ENCODE assay signal across 23 cellular contexts in genomic region chr7:131443496-131443895, GRCh38.
DNase-seq lines count a peak whose midpoint lies in the region; ATAC-seq, FAIRE-seq and TF ChIP-seq lines count a peak whose summit lies in the region.
"Had no signal": no experiment of that assay in that cellular context is flagged by ENCODE, and none has a peak within 500 bp of the region (broad histone marks: within the 10 kb centered on the region; RNA-seq: fewer than 3 reads in every experiment).

No MANE protein-coding gene starts in this region.

- TF ChIP-seq CTCF in fibroblast of pulmonary artery (IDR thresholded peaks at IDR 0.05; ENCODE audit: low read length, missing control alignments) = no peak
- TF ChIP-seq CTCF in lower lobe of right lung (IDR thresholded peaks at IDR 0.05) = no peak

- no peak overlapping the region for H2BK120ac ChIP-seq in trophoblast cell (ENCODE audit: insufficient read depth, low read length, poor library complexity)

- H3K27ac ChIP-seq in trophoblast cell (ENCODE audit: low read depth, low read length) = no peak overlapping the region
- no peak overlapping the region for H3K27ac ChIP-seq in lower lobe of right lung
- H3K27ac ChIP-seq: PC-9 had no signal

- intact Hi-C loops in lower lobe of right lung (cut with DNase I) = no loop called here

- H3K18ac ChIP-seq in trophoblast cell (ENCODE audit: low read length) = no peak overlapping the region

- no CpG with 5 or more reads among the region's 5 CpGs for WGBS in trophoblast cell (ENCODE audit: extremely low coverage, insufficient coverage, insufficient read length)

- H3K9me3 ChIP-seq in trophoblast cell (ENCODE audit: insufficient read depth, low read depth, low read length) (no peaks in the 10 kb centered on the region), lower lobe of right lung (no peaks in the 10 kb centered on the region)

- no peak overlapping the region for H3K23ac ChIP-seq in trophoblast cell (ENCODE audit: low read length)

- no peak overlapping the region for H3K4me2 ChIP-seq in trophoblast cell (ENCODE audit: low read length)
- H3K4me2 ChIP-seq: PC-9 had no signal

- H3K14ac ChIP-seq in trophoblast cell (ENCODE audit: low read length) = no peak overlapping the region

- TF ChIP-seq POLR2A in GM12891 (IDR thresholded peaks at IDR 0.05; ENCODE audit: low read depth, low read length) = no peak

- ATAC-seq in lower lobe of right lung = no peak
- ATAC-seq: CD8-positive, alpha-beta T cell had no signal

- H3K27me3 ChIP-seq in trophoblast cell (ENCODE audit: insufficient read depth, low read length) (no peaks in the 10 kb centered on the region), lower lobe of right lung (ENCODE audit: low read depth) (no peaks in the 10 kb centered on the region)

- FAIRE-seq in GM12891 (lab: Jason Lieb, UNC) (peak; percentile 41), GM19239 (lab: Jason Lieb, UNC) (peak; percentile 35)
- FAIRE-seq: GM12892, H54 had no signal

- H3K4me1 ChIP-seq in trophoblast cell (ENCODE audit: control insufficient read depth in 1 of 2, insufficient read depth in 2 of 2, low read length in 2 of 2) (no peaks in the 10 kb centered on the region), lower lobe of right lung (no peaks in the 10 kb centered on the region)

- H3K4ac ChIP-seq in trophoblast cell (ENCODE audit: low read depth, low read length) = no peak overlapping the region

- peaks cover 4% of the 10 kb centered on the region in 2 experiments for H3K36me3 ChIP-seq in trophoblast cell (ENCODE audit: control insufficient read depth in 1 of 2, insufficient read depth in 2 of 2, low read length in 2 of 2)
- peaks cover 54% of the 10 kb centered on the region for H3K36me3 ChIP-seq in lower lobe of right lung

- no peak overlapping the region for H4K8ac ChIP-seq in trophoblast cell (ENCODE audit: low read depth, low read length)

- H3K9ac ChIP-seq in trophoblast cell (ENCODE audit: low read length) = no peak overlapping the region

- H4K12ac ChIP-seq in trophoblast cell (ENCODE audit: low read depth, low read length) = no peak overlapping the region

- H2BK5ac ChIP-seq in trophoblast cell (ENCODE audit: low read depth, low read length, poor library complexity) = no peak overlapping the region

- no peaks in the 10 kb centered on the region for H3K79me1 ChIP-seq in trophoblast cell (ENCODE audit: low read length)

- no peak overlapping the region for H2AK5ac ChIP-seq in trophoblast cell (ENCODE audit: low read length)

- no peak overlapping the region for H4K91ac ChIP-seq in trophoblast cell (ENCODE audit: low read depth, low read length)

- H3K4me3 ChIP-seq in fibroblast of pulmonary artery (replicated peaks; ENCODE audit: low read depth, low read length) (no peak overlapping the region), trophoblast cell (ENCODE audit: low read depth, low read length) (no peak overlapping the region), lower lobe of right lung (no peak overlapping the region)
- H3K4me3 ChIP-seq: PC-9 had no signal

- DNase-seq in GM12891 (ENCODE audit: insufficient read length, low spot score) (no peak), GM19239 (ENCODE audit: insufficient read length, low spot score) (no peak), fibroblast of pulmonary artery (ENCODE audit: low read depth) (peak; percentile 72), trophoblast cell (peak; percentile 60 to 97), ecto neural progenitor cell (ENCODE audit: low spot score) (no peak), lower lobe of right lung (no peak), hypothalamus (lab: John Stamatoyannopoulos, UW) (no peak)
- DNase-seq: C1 segment of cervical spinal cord; CD8-positive, alpha-beta T cell; DMS79 treated with DMSO at 0.1 percent for 48 hours; GF-D8; IMR-90; KG1; MM.1S; NCI-H2029; NCI-H446; NCI-H524 treated with DMSO at 0.1 percent for 48 hours; NCI-H82; NK-92 treated with Interleukin-12 subunit alpha and Interleukin-12 subunit beta, amount 100 ng/mL, for 24 hours; PC-9; SHP77 had no signal

- no peak overlapping the region for H2BK12ac ChIP-seq in trophoblast cell (ENCODE audit: low read length)

- H3K79me2 ChIP-seq in trophoblast cell (ENCODE audit: control insufficient read depth, insufficient read depth, low read length, poor library complexity) = no peaks in the 10 kb centered on the region

- no peak overlapping the region for H2AFZ ChIP-seq in trophoblast cell (ENCODE audit: insufficient read depth, low read length, poor library complexity)
- H2AFZ ChIP-seq: PC-9 had no signal

TF ChIP-seq in GM12891, 5 proteins besides CTCF, POLR2A, EP300 and RAD21:
- TF ChIP-seq POU2F2 (IDR thresholded peaks at IDR 0.05; ENCODE audit: low read depth, low read length) (no peak), TAF1 (IDR thresholded peaks at IDR 0.05; ENCODE audit: low read depth, low read length) (no peak), POLR2AphosphoS5 (IDR thresholded peaks at IDR 0.05; ENCODE audit: low read depth, low read length) (no peak), SPI1 (IDR thresholded peaks at IDR 0.05; ENCODE audit: low read depth, low read length) (no peak), PAX5 (IDR thresholded peaks at IDR 0.05; ENCODE audit: insufficient read depth, low read length, severe bottlenecking) (no peak)
TF ChIP-seq in GM12891: peak in this region for 0.

Comparison
In these comparisons a context has a peak if more than half of its experiments do, and no peak if none do; other contexts are left out.
1. DNase-seq: peak in fibroblast of pulmonary artery (single experiment) and trophoblast cell (2 of 2); none in GM12891 (single experiment), GM19239 (single experiment), ecto neural progenitor cell (single experiment), lower lobe of right lung (single experiment) and hypothalamus (0 of 51).